1 cellular context compared by ENCODE assay signal in genomic region chr17:29389994-29390855, GRCh38.
TF ChIP-seq lines count a peak whose summit lies in the region.

Gene TAOK1, plus strand, starts transcription at chr17:29390363. Its CDS starts 61,186 bp downstream, at chr17:29451549.

TF ChIP-seq in K562, 482 proteins besides CTCF, POLR2A, EP300 and RAD21 (continued from another document and continues in another):
- TF ChIP-seq MNT (conservative IDR thresholded peaks at IDR 0.05) (peak; percentile 85 to 89), DEAF1 (CRISPR knock-in tag; IDR thresholded peaks at IDR 0.05) (no peak), THAP7 (CRISPR knock-in tag; IDR thresholded peaks at IDR 0.05) (peak; percentile 77; the same call in 1 of the 2 replicates), CXXC5 (CRISPR knock-in tag; IDR thresholded peaks at IDR 0.05) (peak; percentile 81), ZNF24 (IDR thresholded peaks at IDR 0.05) (no peak), MYNN (IDR thresholded peaks at IDR 0.05) (peak; percentile 53; the same call in 1 of the 2 replicates), MYNN (CRISPR knock-in tag; IDR thresholded peaks at IDR 0.05) (no peak), BMI1 (IDR thresholded peaks at IDR 0.05; ENCODE audit: low read length) (no peak), ETV1 (tag; conservative IDR thresholded peaks at IDR 0.05; ENCODE audit: low read depth) (0 out of 2 replicates have a peak, but pooled peaks have one; percentile 9), ZNF384 (IDR thresholded peaks at IDR 0.05; ENCODE audit: low read depth, low read length) (peak; percentile 52), CC2D1A (IDR thresholded peaks at IDR 0.05) (peak; percentile 42; the same call in 1 of the 2 replicates), U2AF1 (optimal IDR thresholded peaks at IDR 0.05; ENCODE audit: low read depth, low read length) (peak; percentile 60), MTA3 (IDR thresholded peaks at IDR 0.05; ENCODE audit: borderline replicate concordance) (peak; percentile 57; the same call in 1 of the 2 replicates), ZZZ3 (IDR thresholded peaks at IDR 0.05) (no peak), SMARCA4 (IDR thresholded peaks at IDR 0.05) (0 out of 2 replicates have a peak, but pooled peaks have one; percentile 47), ZNF740 (CRISPR knock-in tag; IDR thresholded peaks at IDR 0.05) (peak; percentile 86), ZNF740 (tag; IDR thresholded peaks at IDR 0.05) (peak in 1 of 2 experiments; percentile 80; a peak in 2 of 4 replicates), MED1 (CRISPR knock-in tag; IDR thresholded peaks at IDR 0.05; ENCODE audit: borderline replicate concordance) (no peak), CREB3L1 (IDR thresholded peaks at IDR 0.05; ENCODE audit: borderline replicate concordance, low read depth) (peak; percentile 95), NR4A1 (CRISPR knock-in tag; IDR thresholded peaks at IDR 0.05) (no peak), NR4A1 (tag; IDR thresholded peaks at IDR 0.05) (peak; percentile 66; the same call in 1 of the 2 replicates), PREB (CRISPR knock-in tag; IDR thresholded peaks at IDR 0.05) (0 out of 2 replicates have a peak, but pooled peaks have one; percentile 37), TFAM (CRISPR knock-in tag; conservative IDR thresholded peaks at IDR 0.05) (no peak), CBX3 (IDR thresholded peaks at IDR 0.05; ENCODE audit: borderline replicate concordance in 1 of 2, low read length in 2 of 2) (peak in 1 of 2 experiments; percentile 48; a peak in 1 of 3 replicates), ELF2 (CRISPR knock-in tag; IDR thresholded peaks at IDR 0.05) (peak; percentile 63; the same call in 1 of the 2 replicates), FIP1L1 (IDR thresholded peaks at IDR 0.05; ENCODE audit: low read depth, low read length, poor library complexity, severe bottlenecking) (peak; percentile 75), NELFE (IDR thresholded peaks at IDR 0.05; ENCODE audit: insufficient read depth, insufficient read length) (peak; percentile 37), ZNF347 (CRISPR knock-in tag; IDR thresholded peaks at IDR 0.05; ENCODE audit: low read depth) (no peak), CTCFL (IDR thresholded peaks at IDR 0.05; ENCODE audit: borderline replicate concordance, insufficient read depth, low read depth, low read length, poor library complexity, severe bottlenecking) (no peak), COPS2 (conservative IDR thresholded peaks at IDR 0.05) (no peak), ZKSCAN1 (IDR thresholded peaks at IDR 0.05; ENCODE audit: low read depth, low read length) (peak; percentile 19; the same call in 1 of the 2 replicates), RBM22 (IDR thresholded peaks at IDR 0.05; ENCODE audit: low read depth, low read length, poor library complexity, severe bottlenecking) (peak; percentile 26), ZMIZ1 (IDR thresholded peaks at IDR 0.05; ENCODE audit: low read depth in 2 of 2, low read length in 2 of 2) (peak in 1 of 2 experiments; percentile 47; a peak in 1 of 4 replicates), POLR2G (IDR thresholded peaks at IDR 0.05; ENCODE audit: low read depth, low read length) (peak; percentile 97), GTF2F1 (IDR thresholded peaks at IDR 0.05; ENCODE audit: low read depth, low read length) (peak; percentile 85; the same call in 1 of the 2 replicates), HDAC3 (IDR thresholded peaks at IDR 0.05; ENCODE audit: borderline replicate concordance, partially characterized antibody) (peak; percentile 15), ZNF395 (CRISPR knock-in tag; IDR thresholded peaks at IDR 0.05) (0 out of 2 replicates have a peak, but pooled peaks have one; percentile 16), ARID4B (CRISPR knock-in tag; IDR thresholded peaks at IDR 0.05) (0 out of 2 replicates have a peak, but pooled peaks have one; percentile 53), MXD1 (CRISPR knock-in tag; IDR thresholded peaks at IDR 0.05; ENCODE audit: borderline replicate concordance, poor library complexity, severe bottlenecking) (no peak)
